1 cellular context compared by ENCODE assay signal in genomic region chrY:2887955-2888354, GRCh38.
TF ChIP-seq lines count a peak whose summit lies in the region.

No MANE protein-coding gene starts in this region.

TF ChIP-seq in A549, 52 proteins besides CTCF, POLR2A, EP300 and RAD21 (continued from another document):
- TF ChIP-seq FOSB (CRISPR knock-in tag; IDR thresholded peaks at IDR 0.05) (no peak), BHLHE40 (IDR thresholded peaks at IDR 0.05; ENCODE audit: low read depth, low read length) (no peak), JUN (IDR thresholded peaks at IDR 0.05) (no peak), TFCP2L1 (CRISPR knock-in tag; IDR thresholded peaks at IDR 0.05) (no peak), MYC (IDR thresholded peaks at IDR 0.05; ENCODE audit: borderline replicate concordance, low read length) (no peak), NPAS2 (CRISPR knock-in tag; IDR thresholded peaks at IDR 0.05; ENCODE audit: borderline replicate concordance) (no peak), CBX8 (IDR thresholded peaks at IDR 0.05) (no peak), GATA3 (IDR thresholded peaks at IDR 0.05; ENCODE audit: borderline replicate concordance) (no peak)
